In genomic region chr6:44265003-44265842, GRCh38 we compare ENCODE assay signal across 8 cellular contexts. TPM values are rescaled to one million over a fixed set of nuclear protein-coding genes. Genes with fewer than 3 reads are reported as not detected.
DNase-seq lines count a peak whose midpoint lies in the region; ATAC-seq and TF ChIP-seq lines count a peak whose summit lies in the region.

TSS of gene NFKBIE (minus strand) at chr6:44265551. CDS start at chr6:44265346, 205 bp downstream.

- H3K4me3 ChIP-seq in GM06990 (replicated peaks; ENCODE audit: low read depth, low read length) (peak within 1 kb of the TSS; percentile 96), heart right ventricle (peak within 1 kb of the TSS; percentile 66 to 98 (median 82))

- peaks cover 2% of the 10 kb centered on the region for H3K36me3 Mint-ChIP-seq in progenitor cell of endocrine pancreas (ENCODE audit: insufficient read depth)

- H3K4me1 Mint-ChIP-seq in progenitor cell of endocrine pancreas (ENCODE audit: low read depth) = peaks cover 14% of the 10 kb centered on the region

- intact Hi-C loops in T-helper 1 cell treated with Interleukin-12 subunit alpha and Interleukin-12 subunit beta and Interleukin-4 antibody, amounts not matched to agents 30 ng/mL and 1 ng/mL, for 36 hours (cut with micrococcal nuclease) = loop anchor here (1.0 to 10.0 kb wide), 8 partner anchors 8 to 1750 kb away; partner anchors contain the start of genes AARS2, CDC5L, CLIC5 and HSP90AB1
- intact Hi-C loops in heart right ventricle (cut with DNase I) = loop anchor here in 5 of 10 donors (5.0 to 10.0 kb wide), 5 partner anchors 37 to 168 kb away; partner anchors contain the start of gene AARS2 (in 1 of the 5)

- H3K4me3 Mint-ChIP-seq in progenitor cell of endocrine pancreas (ENCODE audit: low read depth) = peak within 1 kb of the TSS; percentile 85

- H3K27me3 ChIP-seq in GM06990 (replicated peaks; ENCODE audit: control insufficient read depth, insufficient read depth, low read length) = no peaks in the 10 kb centered on the region
- peaks cover 5 to 28% (median 16%) of the 10 kb centered on the region in 7 donors for H3K27me3 ChIP-seq in heart right ventricle

- peak within 1 kb of the TSS; percentile 62 for H3K27ac Mint-ChIP-seq in progenitor cell of endocrine pancreas

- H3K9me3 Mint-ChIP-seq in progenitor cell of endocrine pancreas (ENCODE audit: low read depth) = no peaks in the 10 kb centered on the region

- H3K27me3 Mint-ChIP-seq in progenitor cell of endocrine pancreas = peaks cover 30% of the 10 kb centered on the region

- peak; percentile 91 for DNase-seq in GM06990 (ENCODE audit: extremely low read depth, insufficient read length)
- peak; percentile 37 for DNase-seq in NCI-H1417 treated with DMSO at 0.1 percent for 48 hours (lab: John Stamatoyannopoulos, UW)
- DNase-seq in amniotic epithelial cell (ENCODE audit: low read depth) = peak; percentile 88
- peak; percentile 95 to 97 for DNase-seq in heart right ventricle
- DNase-seq in progenitor cell of endocrine pancreas (ENCODE audit: low spot score, unreplicated experiment) = peak; percentile 90
- DNase-seq in ureter (ENCODE audit: low spot score) = peak; percentile 95

- TF ChIP-seq CTCF in GM06990 (IDR thresholded peaks at IDR 0.05; ENCODE audit: insufficient read depth, low read length, poor library complexity, severe bottlenecking) = peak; percentile 62
- TF ChIP-seq CTCF in heart right ventricle (IDR thresholded peaks at IDR 0.05) = peak in 7 of 9 donors; percentile 16 to 38 (median 35)
- TF ChIP-seq CTCF in progenitor cell of endocrine pancreas (IDR thresholded peaks at IDR 0.05; ENCODE audit: unreplicated experiment) = peak; percentile 35

- H3K36me3 ChIP-seq in GM06990 (ENCODE audit: control insufficient read depth, insufficient read depth, low read length) = peaks cover 14% of the 10 kb centered on the region
- H3K36me3 ChIP-seq in heart right ventricle = peaks cover 0 to 23% (median 0%) of the 10 kb centered on the region in 9 donors

- WGBS in heart right ventricle, 2 donors = 0 to 1% methylated on average over 56 to 75 of the region's 75 CpGs

- no peaks in the 10 kb centered on the region for H3K9me3 ChIP-seq in heart right ventricle

- H3K4me1 ChIP-seq in heart right ventricle = peaks cover 18 to 46% (median 28%) of the 10 kb centered on the region in 9 donors

- peak within 1 kb of the TSS; percentile 34 to 93 (median 76) for H3K27ac ChIP-seq in heart right ventricle

- ATAC-seq in HG02610 (IDR thresholded peaks at IDR 0.05; ENCODE audit: unreplicated experiment) = peak; percentile 29
- ATAC-seq in heart right ventricle = peak; percentile 89 to 95 (median 94)

RNA-seq across cellular contexts. Expression of gene NFKBIE, which starts in this region (rescaled TPM):
- total RNA-seq in T-helper 1 cell treated with Interleukin-12 subunit alpha and Interleukin-12 subunit beta and Interleukin-4 antibody, amounts not matched to agents 30 ng/mL and 1 ng/mL, for 36 hours = 32.6 and 39.2 TPM in 2 replicates
- 1 to 10 TPM; 1.5 to 8.7 (median 3.4) TPM for total RNA-seq in heart right ventricle
- 1 to 10 TPM; 5.7 to 5.9 TPM for polyA plus RNA-seq in heart right ventricle
- total RNA-seq in progenitor cell of endocrine pancreas = 7.1 TPM in 2 replicates
- 8.0 TPM for total RNA-seq in ureter

Comparison
In these comparisons a context has a peak if more than half of its experiments do, and no peak if none do; other contexts are left out.
1. Peak in every context shown above with its lines: DNase-seq, ATAC-seq, H3K4me3 ChIP-seq and H3K27ac ChIP-seq.
2. DNase-seq: peak in every context shown above with its lines; median percentile 96 in heart right ventricle; 95 in ureter; 91 in GM06990; 90 in progenitor cell of endocrine pancreas; 88 in amniotic epithelial cell; 37 in NCI-H1417 treated with DMSO at 0.1 percent for 48 hours.